ENCODE assay signal across 16 cellular contexts in genomic region chr5:111083323-111083722, GRCh38. TPM values are rescaled to one million over a fixed set of nuclear protein-coding genes. Genes with fewer than 3 reads are reported as not detected.
A peak's percentile ranks its signal among the peaks of the same experiment; 100 is the strongest.
DNase-seq lines count a peak whose midpoint lies in the region; ATAC-seq, FAIRE-seq and TF ChIP-seq lines count a peak whose summit lies in the region.
"Had no signal": no experiment of that assay in that cellular context is flagged by ENCODE, and none has a peak within 500 bp of the region (broad histone marks: within the 10 kb centered on the region; RNA-seq: fewer than 3 reads in every experiment).

No MANE protein-coding gene starts in this region.

- peak; percentile 83 for ATAC-seq in HG03354 (IDR thresholded peaks at IDR 0.05; ENCODE audit: poor library complexity, severe bottlenecking, unreplicated experiment)
- ATAC-seq: naive thymus-derived CD8-positive, alpha-beta T cell had no signal

- H3K36me3 ChIP-seq in astrocyte (ENCODE audit: insufficient read depth, low read length) (no peaks in the 10 kb centered on the region), right atrium auricular region (no peaks in the 10 kb centered on the region), osteoblast (ENCODE audit: insufficient read depth, low read length) (no peaks in the 10 kb centered on the region)
- H3K36me3 ChIP-seq: cardiac muscle cell, MG63 had no signal

- no peak overlapping the region for H3K4me3 Mint-ChIP-seq in astrocyte (ENCODE audit: unreplicated experiment)
- H3K4me3 Mint-ChIP-seq: naive thymus-derived CD8-positive, alpha-beta T cell; T-helper 1 cell treated with Interleukin-12 subunit alpha and Interleukin-12 subunit beta and Interleukin-4 antibody, amounts not matched to agents 30 μg/mL and 1 μg/mL, for 36 hours had no signal

- no peaks in the 10 kb centered on the region for H3K36me3 Mint-ChIP-seq in astrocyte (ENCODE audit: low read depth, unreplicated experiment)
- H3K36me3 Mint-ChIP-seq: naive thymus-derived CD8-positive, alpha-beta T cell had no signal

- H3K9me3 Mint-ChIP-seq in astrocyte (ENCODE audit: unreplicated experiment): no peaks in the 10 kb centered on the region
- H3K9me3 Mint-ChIP-seq: T-helper 1 cell treated with Interleukin-12 subunit alpha and Interleukin-12 subunit beta and Interleukin-4 antibody, amounts not matched to agents 30 μg/mL and 1 μg/mL, for 36 hours had no signal

- H3K9ac ChIP-seq in astrocyte (ENCODE audit: low read length): no peak overlapping the region

- no peaks in the 10 kb centered on the region for H3K4me1 ChIP-seq in astrocyte (ENCODE audit: insufficient read depth, low read length)
- no peaks in the 10 kb centered on the region for H3K4me1 ChIP-seq in right atrium auricular region
- H3K4me1 ChIP-seq in osteoblast (ENCODE audit: insufficient read depth, low read length): no peaks in the 10 kb centered on the region

- TF ChIP-seq POLR2A in GM12892 (IDR thresholded peaks at IDR 0.05; ENCODE audit: low read depth, low read length): no peak

- H3K27ac Mint-ChIP-seq in astrocyte (ENCODE audit: unreplicated experiment): no peak overlapping the region
- H3K27ac Mint-ChIP-seq: naive thymus-derived CD8-positive, alpha-beta T cell; T-helper 1 cell treated with Interleukin-12 subunit alpha and Interleukin-12 subunit beta and Interleukin-4 antibody, amounts not matched to agents 30 μg/mL and 1 μg/mL, for 36 hours had no signal

- H3K79me2 ChIP-seq in astrocyte (ENCODE audit: insufficient read depth, low read length): no peaks in the 10 kb centered on the region
- H3K79me2 ChIP-seq in osteoblast (ENCODE audit: insufficient read depth, low read length): no peaks in the 10 kb centered on the region

- FAIRE-seq in GM12892 (lab: Jason Lieb, UNC) (peak; percentile 44), astrocyte (lab: Jason Lieb, UNC) (no peak)

- H3K27ac ChIP-seq in astrocyte (ENCODE audit: low read depth, low read length) (no peak overlapping the region), right atrium auricular region (no peak overlapping the region), osteoblast (ENCODE audit: low read depth, low read length) (no peak overlapping the region)
- H3K27ac ChIP-seq: cardiac muscle cell had no signal

- peaks cover 2% of the 10 kb centered on the region for H3K27me3 Mint-ChIP-seq in astrocyte (ENCODE audit: low read depth, unreplicated experiment)

- no peaks in the 10 kb centered on the region for H4K20me1 ChIP-seq in astrocyte (ENCODE audit: insufficient read depth, low read length)
- H4K20me1 ChIP-seq in osteoblast (ENCODE audit: insufficient read depth, low read length): no peaks in the 10 kb centered on the region

- DNase-seq in GM12892 (ENCODE audit: insufficient read length): no peak
- peak; percentile 90 for DNase-seq in NCI-H69 (lab: John Stamatoyannopoulos, UW)
- peak; percentile 16 for DNase-seq in astrocyte (ENCODE audit: low read depth)
- no peak for DNase-seq in 8988T
- no peak for DNase-seq in right atrium auricular region (ENCODE audit: low spot score)
- no peak for DNase-seq in HCEC 1CT
- DNase-seq in osteoblast (ENCODE audit: insufficient read length, low spot score, missing footprints): no peak
- DNase-seq: activated CD4-positive, alpha-beta T cell treated with anti-CD3 and anti-CD28 coated beads for 48 hours; Calu3; MG63; naive thymus-derived CD8-positive, alpha-beta T cell; NCI-H524 treated with DMSO at 0.1 percent for 48 hours; stimulated activated naive CD4-positive, alpha-beta T cell treated with Interleukin-2 at 50 U/mL for 16 hours had no signal

- H3K4me1 Mint-ChIP-seq in astrocyte (ENCODE audit: low read depth, unreplicated experiment): peaks cover 3% of the 10 kb centered on the region
- H3K4me1 Mint-ChIP-seq: naive thymus-derived CD8-positive, alpha-beta T cell had no signal

- H3K9me3 ChIP-seq in astrocyte (ENCODE audit: insufficient read depth, low read depth, low read length) (no peaks in the 10 kb centered on the region), right atrium auricular region (no peaks in the 10 kb centered on the region), osteoblast (ENCODE audit: low read depth, low read length) (no peaks in the 10 kb centered on the region)

- H3K4me3 ChIP-seq in astrocyte (ENCODE audit: insufficient read depth, low read depth, low read length) (no peak overlapping the region), right atrium auricular region (no peak overlapping the region), osteoblast (ENCODE audit: insufficient read depth, low read length) (no peak overlapping the region)
- H3K4me3 ChIP-seq: cardiac muscle cell, MG63 had no signal

- H2AFZ ChIP-seq in astrocyte (ENCODE audit: low read depth, low read length): no peak overlapping the region
- H2AFZ ChIP-seq in osteoblast (ENCODE audit: low read length): no peak overlapping the region

- TF ChIP-seq CTCF in astrocyte (IDR thresholded peaks at IDR 0.05; ENCODE audit: insufficient read depth, low read depth, low read length): no peak
- no peak for TF ChIP-seq CTCF in right atrium auricular region (IDR thresholded peaks at IDR 0.05)
- no peak for TF ChIP-seq CTCF in osteoblast (IDR thresholded peaks at IDR 0.05; ENCODE audit: extremely low read depth, low read depth, low read length)

- H3K4me2 ChIP-seq in astrocyte (ENCODE audit: low read length) (no peak overlapping the region), osteoblast (ENCODE audit: insufficient read depth, low read length) (no peak overlapping the region)

- H3K27me3 ChIP-seq in astrocyte (ENCODE audit: insufficient read depth, low read length) (no peaks in the 10 kb centered on the region), right atrium auricular region (no peaks in the 10 kb centered on the region), osteoblast (ENCODE audit: insufficient read depth, low read length) (no peaks in the 10 kb centered on the region)
- H3K27me3 ChIP-seq: MG63 had no signal

RNA-seq across cellular contexts. Expression of gene WDR36, which starts 8.8 kb away (rescaled TPM):
- 27.4 TPM for polyA plus RNA-seq in GM12892 (2012; ENCODE audit: missing spikeins)
- total RNA-seq in astrocyte (30.8 and 33.4 TPM in 2 replicates), right atrium auricular region (10 to 100 TPM; 10.5 to 12.6 TPM), osteoblast (44.5 and 44.8 TPM in 2 replicates)

RNA-seq across cellular contexts. Expression of gene TSLP, which starts 11.8 kb away (rescaled TPM):
- 0.45 TPM for polyA plus RNA-seq in GM12892 (2012; ENCODE audit: missing spikeins)
- total RNA-seq in astrocyte: 0.14 and 0.43 TPM in 2 replicates
- 1 to 10 TPM; 1.8 to 2.3 TPM for total RNA-seq in right atrium auricular region
- total RNA-seq in osteoblast: 0.88 and 1.1 TPM in 2 replicates
- total RNA-seq: Calu3 had no signal

Comparison
In these comparisons a context has a peak if more than half of its experiments do, and no peak if none do; other contexts are left out.
1. DNase-seq: peak in NCI-H69 (single experiment) and astrocyte (single experiment); none in GM12892 (single experiment), 8988T (single experiment), right atrium auricular region (single experiment), HCEC 1CT (single experiment) and osteoblast (single experiment).